Comparison of ENCODE assay signal across 16 cellular contexts in the genomic region with DNA sequence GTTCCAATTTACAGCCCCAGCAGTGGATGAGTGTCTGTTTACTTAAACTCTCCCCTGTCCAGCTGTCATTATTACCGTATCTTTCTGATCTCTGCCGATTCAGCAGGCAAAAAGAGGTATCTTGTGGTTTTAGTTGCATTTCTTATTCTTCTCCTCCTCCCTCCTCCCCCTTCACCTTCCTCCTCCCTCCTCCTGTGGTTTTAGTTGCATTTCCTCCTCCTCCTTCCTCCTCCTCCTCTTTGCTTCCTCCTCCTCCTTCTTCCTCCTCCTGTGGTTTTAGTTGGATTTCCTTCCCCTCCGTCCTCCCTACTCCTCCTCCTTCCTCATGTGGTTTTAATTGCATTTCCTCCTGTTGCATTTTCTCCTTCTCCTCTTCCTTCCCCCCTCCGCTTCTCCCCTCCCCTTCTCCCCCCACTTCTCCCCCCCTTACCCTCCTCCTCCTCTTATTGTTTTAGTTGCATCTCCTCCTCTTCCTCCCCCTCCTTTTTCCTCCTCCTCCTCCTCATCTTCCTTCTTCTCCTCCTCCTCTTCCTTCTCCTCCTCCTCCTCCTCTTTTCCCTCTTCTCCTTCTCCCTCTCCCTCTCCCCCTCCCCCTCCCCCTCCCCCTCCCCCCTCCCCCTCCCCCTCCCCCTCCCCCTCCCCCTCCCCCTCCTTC. TPM values are rescaled to one million over a fixed set of nuclear protein-coding genes. Genes with fewer than 3 reads are reported as not detected.
DNase-seq lines count a peak whose midpoint lies in the region; ATAC-seq, FAIRE-seq and TF ChIP-seq lines count a peak whose summit lies in the region.
"Had no signal": no experiment of that assay in that cellular context is flagged by ENCODE, and none has a peak within 500 bp of the region (broad histone marks: within the 10 kb centered on the region; RNA-seq: fewer than 3 reads in every experiment).

No MANE protein-coding gene starts in this region.

- H3K27ac ChIP-seq in tibial artery (no peak overlapping the region), esophagus muscularis mucosa (replicated peaks in 1 of 4) (no peak overlapping the region)
- H3K27ac ChIP-seq: SJSA1, suprapubic skin had no signal

- no peak for FAIRE-seq in RCC 7860 (lab: Jason Lieb, UNC)
- FAIRE-seq: D721Med, GM18507 had no signal

- no peak for TF ChIP-seq CTCF in tibial artery (IDR thresholded peaks at IDR 0.05)
- TF ChIP-seq CTCF in esophagus muscularis mucosa (IDR thresholded peaks at IDR 0.05), result no peak

- TF ChIP-seq EP300 in esophagus muscularis mucosa (IDR thresholded peaks at IDR 0.05), result no peak

- WGBS in esophagus muscularis mucosa, result 24% methylated on average over 4 of the region's 4 CpGs

- no peak for TF ChIP-seq POLR2A in esophagus muscularis mucosa (IDR thresholded peaks at IDR 0.05; ENCODE audit: low read depth)

- ATAC-seq in GM19328 (IDR thresholded peaks at IDR 0.05; ENCODE audit: unreplicated experiment), result no peak
- ATAC-seq: esophagus mucosa had no signal

- H3K9me3 ChIP-seq in tibial artery (no peaks in the 10 kb centered on the region), esophagus muscularis mucosa (no peaks in the 10 kb centered on the region)
- H3K9me3 ChIP-seq: SJSA1, suprapubic skin had no signal

- DNase-seq in CMK (ENCODE audit: low read depth) (peak; percentile 57), HT-29 (ENCODE audit: low spot score) (peak; percentile 44), RCC 7860 (ENCODE audit: low spot score) (peak; percentile 4), glomerular visceral epithelial cell (ENCODE audit: extremely low spot score) (peak; percentile 6), tibial artery (no peak), esophagus muscularis mucosa (ENCODE audit: extremely low spot score) (no peak)
- no peak for DNase-seq in effector CD8-positive, alpha-beta T cell (lab: John Stamatoyannopoulos, UW)
- DNase-seq: activated CD4-positive, alpha-beta T cell treated with anti-CD3 and anti-CD28 coated beads for 48 hours; activated naive CD4-positive, alpha-beta T cell treated with anti-CD3 and anti-CD28 coated beads for 36 hours; NCI-H2227 treated with DMSO at 0.1 percent for 48 hours had no signal

- H3K27me3 ChIP-seq in tibial artery (peaks cover 0 to 7% of the 10 kb centered on the region in 2 donors), esophagus muscularis mucosa (no peaks in the 10 kb centered on the region)
- H3K27me3 ChIP-seq: SJSA1, suprapubic skin had no signal

- H3K4me3 ChIP-seq in tibial artery (no peak overlapping the region), esophagus muscularis mucosa (no peak overlapping the region)
- H3K4me3 ChIP-seq: SJSA1, suprapubic skin had no signal

- H3K36me3 ChIP-seq in tibial artery (no peaks in the 10 kb centered on the region), esophagus muscularis mucosa (no peaks in the 10 kb centered on the region)
- H3K36me3 ChIP-seq: SJSA1, suprapubic skin had no signal

- no peaks in the 10 kb centered on the region for H3K4me1 ChIP-seq in tibial artery
- peaks cover 0 to 8% (median 8%) of the 10 kb centered on the region in 4 donors for H3K4me1 ChIP-seq in esophagus muscularis mucosa
- H3K4me1 ChIP-seq: SJSA1 had no signal

- intact Hi-C loops in tibial artery (cut with DNase I; ENCODE audit: low total_unique reads), result loop anchor here (5.0 kb wide), 1 partner anchor 90 kb away; no protein-coding TSS in a partner anchor
- intact Hi-C loops in esophagus muscularis mucosa (cut with DNase I), result no loop called here

RNA-seq across cellular contexts. Expression of a gene that starts 25.3 kb away (rescaled TPM):
- 5.2 and 8.9 TPM in 2 replicates for total RNA-seq in HT-29 (2014; rRNA removed; shearing (Covaris generic))
- 10 to 100 TPM in 2 of 4 donors, 1 to 10 TPM in 2; 9.5 to 11.4 (median 10.4) TPM for total RNA-seq in esophagus muscularis mucosa

RNA-seq across cellular contexts. Expression of a gene that starts 52.4 kb away (rescaled TPM):
- total RNA-seq in HT-29 (2014; rRNA removed; shearing (Covaris generic)), result not detected in 2 replicates
- 1 to 10 TPM; 1.9 to 3.0 (median 2.1) TPM for total RNA-seq in esophagus muscularis mucosa
- total RNA-seq: SJSA1 had no signal

RNA-seq across cellular contexts. Expression of a gene that starts 53.3 kb away (rescaled TPM):
- 228 and 230 TPM in 2 replicates for total RNA-seq in HT-29 (2014; rRNA removed; shearing (Covaris generic))
- total RNA-seq in esophagus muscularis mucosa, result 1 to 10 TPM; 4.0 to 5.8 (median 4.6) TPM

Comparison
In these comparisons a context has a peak if more than half of its experiments do, and no peak if none do; other contexts are left out.
1. DNase-seq: peak in CMK (single experiment), HT-29 (single experiment), RCC 7860 (single experiment) and glomerular visceral epithelial cell (single experiment); none in tibial artery (0 of 2), effector CD8-positive, alpha-beta T cell (single experiment) and esophagus muscularis mucosa (single experiment).
2. RNA of a gene that starts 53.3 kb away (total RNA-seq): 228 to 230 TPM in HT-29; 4.0 to 5.8 TPM in esophagus muscularis mucosa; every median in the first group is over 10 times any median in the second.